ENCODE assay signal across 2 cellular contexts in genomic region chr1:16537525-16537924, GRCh38. TPM values are rescaled to one million over a fixed set of nuclear protein-coding genes. Genes with fewer than 3 reads are reported as not detected.
"Had no signal": no experiment of that assay in that cellular context is flagged by ENCODE, and none has a peak within 500 bp of the region (broad histone marks: within the 10 kb centered on the region; RNA-seq: fewer than 3 reads in every experiment).

No MANE protein-coding gene starts in this region.

RNA-seq across cellular contexts. Expression of gene RNU1-1, which starts 23.4 kb away (rescaled TPM):
- polyA plus RNA-seq: adrenal gland, aorta had no signal
